Comparison of ENCODE assay signal across 1 cellular context in the genomic region with DNA sequence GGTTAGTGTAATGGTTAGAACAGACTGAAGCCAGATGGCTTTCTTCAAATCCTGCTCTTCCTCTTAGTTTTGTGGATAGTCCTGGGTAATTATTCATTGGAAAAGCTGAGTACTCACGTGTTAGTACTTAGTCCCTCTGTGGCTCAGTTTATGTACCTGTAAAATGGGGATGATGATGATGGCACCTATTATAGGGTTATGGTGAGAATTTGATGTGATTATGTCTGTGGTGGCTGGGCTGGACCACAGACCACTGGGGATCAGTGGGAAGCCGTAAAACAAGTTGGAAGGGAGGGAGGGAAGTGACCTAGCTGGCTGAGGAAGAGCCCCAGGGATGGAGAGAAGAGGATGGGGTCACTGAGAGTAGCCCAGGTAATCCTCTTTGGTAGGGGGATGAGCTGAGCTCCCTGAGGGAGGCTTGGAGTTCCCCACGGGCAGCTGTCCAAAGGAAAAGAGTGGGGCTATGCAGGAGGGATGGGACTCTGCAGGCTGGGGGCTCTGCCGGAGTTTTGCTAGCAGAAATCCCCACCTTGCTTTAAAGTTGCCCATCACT.
TF ChIP-seq lines count a peak whose summit lies in the region.

No MANE protein-coding gene starts in this region.

TF ChIP-seq in GM12878, 131 proteins besides CTCF, POLR2A, EP300 and RAD21 (continued from another document):
- TF ChIP-seq, protein P1, sequence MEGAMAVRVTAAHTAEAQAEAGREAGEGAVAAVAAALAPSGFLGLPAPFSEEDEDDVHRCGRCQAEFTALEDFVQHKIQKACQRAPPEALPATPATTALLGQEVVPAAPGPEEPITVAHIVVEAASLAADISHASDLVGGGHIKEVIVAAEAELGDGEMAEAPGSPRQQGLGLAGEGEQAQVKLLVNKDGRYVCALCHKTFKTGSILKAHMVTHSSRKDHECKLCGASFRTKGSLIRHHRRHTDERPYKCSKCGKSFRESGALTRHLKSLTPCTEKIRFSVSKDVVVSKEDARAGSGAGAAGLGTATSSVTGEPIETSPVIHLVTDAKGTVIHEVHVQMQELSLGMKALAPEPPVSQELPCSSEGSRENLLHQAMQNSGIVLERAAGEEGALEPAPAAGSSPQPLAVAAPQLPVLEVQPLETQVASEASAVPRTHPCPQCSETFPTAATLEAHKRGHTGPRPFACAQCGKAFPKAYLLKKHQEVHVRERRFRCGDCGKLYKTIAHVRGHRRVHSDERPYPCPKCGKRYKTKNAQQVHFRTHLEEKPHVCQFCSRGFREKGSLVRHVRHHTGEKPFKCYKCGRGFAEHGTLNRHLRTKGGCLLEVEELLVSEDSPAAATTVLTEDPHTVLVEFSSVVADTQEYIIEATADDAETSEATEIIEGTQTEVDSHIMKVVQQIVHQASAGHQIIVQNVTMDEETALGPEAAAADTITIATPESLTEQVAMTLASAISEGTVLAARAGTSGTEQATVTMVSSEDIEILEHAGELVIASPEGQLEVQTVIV (IDR thresholded peaks at IDR 0.05; ENCODE audit: borderline replicate concordance, partially characterized antibody): no peak
- TF ChIP-seq POLR2AphosphoS2 (IDR thresholded peaks at IDR 0.05; ENCODE audit: low read depth, low read length): no peak
- no peak for TF ChIP-seq MEF2A (IDR thresholded peaks at IDR 0.05; ENCODE audit: insufficient read depth, low read depth, low read length)
- no peak for TF ChIP-seq PML (IDR thresholded peaks at IDR 0.05; ENCODE audit: low read length)
- no peak for TF ChIP-seq POLR2AphosphoS5 (IDR thresholded peaks at IDR 0.05; ENCODE audit: low read length)
- TF ChIP-seq RCOR1 (conservative IDR thresholded peaks at IDR 0.05; ENCODE audit: low read depth, low read length): no peak
- no peak for TF ChIP-seq TARDBP (IDR thresholded peaks at IDR 0.05; ENCODE audit: borderline replicate concordance)
- TF ChIP-seq SREBF2 (IDR thresholded peaks at IDR 0.05; ENCODE audit: low read length): no peak
- no peak for TF ChIP-seq ZNF207 (IDR thresholded peaks at IDR 0.05; ENCODE audit: borderline replicate concordance)
- TF ChIP-seq BHLHE40 (IDR thresholded peaks at IDR 0.05; ENCODE audit: borderline replicate concordance in 1 of 2, low read depth in 2 of 2, low read length in 1 of 2): no peak
- TF ChIP-seq DPF2 (IDR thresholded peaks at IDR 0.05): 0 out of 2 replicates have a peak, but pooled peaks have one; percentile 5
- TF ChIP-seq NR2C1 (IDR thresholded peaks at IDR 0.05): no peak
- TF ChIP-seq, protein P2, sequence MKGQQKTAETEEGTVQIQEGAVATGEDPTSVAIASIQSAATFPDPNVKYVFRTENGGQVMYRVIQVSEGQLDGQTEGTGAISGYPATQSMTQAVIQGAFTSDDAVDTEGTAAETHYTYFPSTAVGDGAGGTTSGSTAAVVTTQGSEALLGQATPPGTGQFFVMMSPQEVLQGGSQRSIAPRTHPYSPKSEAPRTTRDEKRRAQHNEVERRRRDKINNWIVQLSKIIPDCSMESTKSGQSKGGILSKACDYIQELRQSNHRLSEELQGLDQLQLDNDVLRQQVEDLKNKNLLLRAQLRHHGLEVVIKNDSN (IDR thresholded peaks at IDR 0.05; ENCODE audit: borderline replicate concordance, extremely low read length, insufficient read depth, low read depth, low read length): no peak
